ENCODE assay signal across 28 cellular contexts in genomic region chr1:48686159-48686558, GRCh38.
"Had no signal": no experiment of that assay in that cellular context is flagged by ENCODE, and none has a peak within 500 bp of the region (broad histone marks: within the 10 kb centered on the region; RNA-seq: fewer than 3 reads in every experiment).

No MANE protein-coding gene starts in this region.

- H3K4me1 ChIP-seq: body of pancreas, esophagus squamous epithelium had no signal

- H3K36me3 ChIP-seq: adrenal gland, esophagus squamous epithelium, gastroesophageal sphincter had no signal

- H3K27me3 ChIP-seq: adrenal gland, body of pancreas, esophagus squamous epithelium, gastroesophageal sphincter had no signal

- H3K27ac ChIP-seq: adrenal gland, body of pancreas, epithelial cell of prostate, esophagus squamous epithelium, gastroesophageal sphincter had no signal

- FAIRE-seq: colon, endothelial cell of umbilical vein had no signal

- DNase-seq: activated CD4-positive, alpha-beta memory T cell treated with anti-CD3 and anti-CD28 coated beads, Interleukin-2, amount 10 ng/mL, durations not matched to agents 7 days and 5 days; activated CD4-positive, alpha-beta T cell treated with anti-CD3 and anti-CD28 coated beads for 36 hours; activated CD4-positive, alpha-beta T cell treated with anti-CD3 and anti-CD28 coated beads, Interleukin-2, amount 10 ng/mL, durations not matched to agents 24 days and 14 days; activated CD4-positive, CD25-positive, alpha-beta regulatory T cell; activated CD4-positive, CD25-positive, alpha-beta regulatory T cell treated with anti-CD3 and anti-CD28 coated beads, Interleukin-2, amount 50 U/mL, for 72 hours; activated effector memory CD4-positive, alpha-beta T cell treated with anti-CD3 and anti-CD28 coated beads, Interleukin-2, amount 50 U/mL, for 16 hours; activated naive CD4-positive, alpha-beta T cell treated with anti-CD3 and anti-CD28 coated beads for 36 hours; activated naive CD8-positive, alpha-beta T cell treated with anti-CD3 and anti-CD28 coated beads for 36 hours; activated naive CD8-positive, alpha-beta T cell treated with anti-CD3 and anti-CD28 coated beads, Interleukin-2, amount 50 U/mL, for 24 hours; activated T-cell treated with anti-CD3 and anti-CD28 coated beads, Interleukin-2, amount 50 U/mL, for 48 hours; adrenal gland; amygdala; aorta; body of pancreas; caudate nucleus; cortex of kidney; dermis blood vessel endothelial cell; effector CD4-positive, alpha-beta T cell; effector memory CD8-positive, alpha-beta T cell; esophagus squamous epithelium; foreskin melanocyte; T-helper 1 cell; T-helper 17 cell; T1000 had no signal

- ATAC-seq: activated CD4-positive, alpha-beta T cell treated with anti-CD3 and anti-CD28 coated beads for 36 hours; activated naive CD8-positive, alpha-beta T cell treated with anti-CD3 and anti-CD28 coated beads, Interleukin-2, amount 50 U/mL, for 24 hours; body of pancreas; effector memory CD8-positive, alpha-beta T cell; gastroesophageal sphincter; T-helper 17 cell had no signal

- H3K4me3 ChIP-seq: adrenal gland, body of pancreas, esophagus squamous epithelium, gastroesophageal sphincter had no signal

- H3K9me3 ChIP-seq: adrenal gland, body of pancreas, esophagus squamous epithelium, gastroesophageal sphincter had no signal
